1 cellular context compared by ENCODE assay signal in the genomic region with DNA sequence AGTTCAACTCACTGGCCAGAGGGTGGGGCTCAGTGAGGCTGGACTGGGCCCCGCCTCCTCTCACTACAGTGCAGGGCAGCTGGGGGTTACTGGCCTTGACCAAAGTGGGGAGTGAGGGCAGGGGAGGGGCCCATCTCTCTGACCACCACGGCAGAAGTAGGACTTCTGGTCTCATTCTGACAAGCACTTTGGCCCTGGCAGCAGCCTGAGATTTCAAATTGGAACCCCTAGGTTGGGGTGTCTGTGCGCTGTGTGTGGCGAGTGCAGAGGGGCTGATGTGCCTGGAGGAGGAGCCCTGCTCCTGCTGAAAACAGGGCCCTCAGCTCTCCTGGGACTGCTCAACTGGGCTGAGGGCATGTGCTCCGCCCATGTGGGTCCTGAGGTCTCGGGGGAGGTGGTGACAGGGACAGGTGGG.
A peak's percentile ranks its signal among the peaks of the same experiment; 100 is the strongest.
TF ChIP-seq lines count a peak whose summit lies in the region.

No MANE protein-coding gene starts in this region.

TF ChIP-seq in HepG2, 621 proteins besides CTCF, POLR2A, EP300 and RAD21 (continued from another document and continues in another):
- TF ChIP-seq, protein P1, sequence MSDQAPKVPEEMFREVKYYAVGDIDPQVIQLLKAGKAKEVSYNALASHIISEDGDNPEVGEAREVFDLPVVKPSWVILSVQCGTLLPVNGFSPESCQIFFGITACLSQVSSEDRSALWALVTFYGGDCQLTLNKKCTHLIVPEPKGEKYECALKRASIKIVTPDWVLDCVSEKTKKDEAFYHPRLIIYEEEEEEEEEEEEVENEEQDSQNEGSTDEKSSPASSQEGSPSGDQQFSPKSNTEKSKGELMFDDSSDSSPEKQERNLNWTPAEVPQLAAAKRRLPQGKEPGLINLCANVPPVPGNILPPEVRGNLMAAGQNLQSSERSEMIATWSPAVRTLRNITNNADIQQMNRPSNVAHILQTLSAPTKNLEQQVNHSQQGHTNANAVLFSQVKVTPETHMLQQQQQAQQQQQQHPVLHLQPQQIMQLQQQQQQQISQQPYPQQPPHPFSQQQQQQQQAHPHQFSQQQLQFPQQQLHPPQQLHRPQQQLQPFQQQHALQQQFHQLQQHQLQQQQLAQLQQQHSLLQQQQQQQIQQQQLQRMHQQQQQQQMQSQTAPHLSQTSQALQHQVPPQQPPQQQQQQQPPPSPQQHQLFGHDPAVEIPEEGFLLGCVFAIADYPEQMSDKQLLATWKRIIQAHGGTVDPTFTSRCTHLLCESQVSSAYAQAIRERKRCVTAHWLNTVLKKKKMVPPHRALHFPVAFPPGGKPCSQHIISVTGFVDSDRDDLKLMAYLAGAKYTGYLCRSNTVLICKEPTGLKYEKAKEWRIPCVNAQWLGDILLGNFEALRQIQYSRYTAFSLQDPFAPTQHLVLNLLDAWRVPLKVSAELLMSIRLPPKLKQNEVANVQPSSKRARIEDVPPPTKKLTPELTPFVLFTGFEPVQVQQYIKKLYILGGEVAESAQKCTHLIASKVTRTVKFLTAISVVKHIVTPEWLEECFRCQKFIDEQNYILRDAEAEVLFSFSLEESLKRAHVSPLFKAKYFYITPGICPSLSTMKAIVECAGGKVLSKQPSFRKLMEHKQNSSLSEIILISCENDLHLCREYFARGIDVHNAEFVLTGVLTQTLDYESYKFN (CRISPR knock-in tag; conservative IDR thresholded peaks at IDR 0.05) = peak; percentile 51; the same call in 1 of the 2 replicates
- TF ChIP-seq ZFP1 (CRISPR knock-in tag; IDR thresholded peaks at IDR 0.05) (no peak), ZNF775 (CRISPR knock-in tag; IDR thresholded peaks at IDR 0.05; ENCODE audit: borderline replicate concordance) (no peak), RARA (CRISPR knock-in tag; IDR thresholded peaks at IDR 0.05) (no peak), SKI (IDR thresholded peaks at IDR 0.05; ENCODE audit: partially characterized antibody) (no peak), ZNF749 (CRISPR knock-in tag; IDR thresholded peaks at IDR 0.05; ENCODE audit: borderline replicate concordance) (no peak), HNRNPH1 (optimal IDR thresholded peaks at IDR 0.05; ENCODE audit: low read depth, low read length) (no peak), ZNF891 (CRISPR knock-in tag; IDR thresholded peaks at IDR 0.05) (no peak), YY1 (IDR thresholded peaks at IDR 0.05; ENCODE audit: insufficient read depth, insufficient replicate concordance, low read depth, low read length) (no peak), PHF20 (CRISPR knock-in tag; IDR thresholded peaks at IDR 0.05) (0 out of 2 replicates have a peak, but pooled peaks have one; percentile 17), ZFP41 (CRISPR knock-in tag; IDR thresholded peaks at IDR 0.05; ENCODE audit: borderline replicate concordance) (no peak), MTA1 (CRISPR knock-in tag; IDR thresholded peaks at IDR 0.05; ENCODE audit: borderline replicate concordance) (peak; percentile 66; the same call in 1 of the 2 replicates), PPARG (CRISPR knock-in tag; conservative IDR thresholded peaks at IDR 0.05) (no peak), KDM5B (CRISPR knock-in tag; IDR thresholded peaks at IDR 0.05; ENCODE audit: borderline replicate concordance) (no peak), ZSCAN9 (CRISPR knock-in tag; IDR thresholded peaks at IDR 0.05; ENCODE audit: borderline replicate concordance) (no peak), TBL1XR1 (IDR thresholded peaks at IDR 0.05; ENCODE audit: borderline replicate concordance, low read length, partially characterized antibody) (no peak), POLR2AphosphoS5 (IDR thresholded peaks at IDR 0.05; ENCODE audit: low read depth, low read length) (no peak), GABPA (IDR thresholded peaks at IDR 0.05; ENCODE audit: low read depth, low read length) (no peak), GABPA (CRISPR knock-in tag; IDR thresholded peaks at IDR 0.05; ENCODE audit: low read depth) (no peak)
- TF ChIP-seq, protein P2, sequence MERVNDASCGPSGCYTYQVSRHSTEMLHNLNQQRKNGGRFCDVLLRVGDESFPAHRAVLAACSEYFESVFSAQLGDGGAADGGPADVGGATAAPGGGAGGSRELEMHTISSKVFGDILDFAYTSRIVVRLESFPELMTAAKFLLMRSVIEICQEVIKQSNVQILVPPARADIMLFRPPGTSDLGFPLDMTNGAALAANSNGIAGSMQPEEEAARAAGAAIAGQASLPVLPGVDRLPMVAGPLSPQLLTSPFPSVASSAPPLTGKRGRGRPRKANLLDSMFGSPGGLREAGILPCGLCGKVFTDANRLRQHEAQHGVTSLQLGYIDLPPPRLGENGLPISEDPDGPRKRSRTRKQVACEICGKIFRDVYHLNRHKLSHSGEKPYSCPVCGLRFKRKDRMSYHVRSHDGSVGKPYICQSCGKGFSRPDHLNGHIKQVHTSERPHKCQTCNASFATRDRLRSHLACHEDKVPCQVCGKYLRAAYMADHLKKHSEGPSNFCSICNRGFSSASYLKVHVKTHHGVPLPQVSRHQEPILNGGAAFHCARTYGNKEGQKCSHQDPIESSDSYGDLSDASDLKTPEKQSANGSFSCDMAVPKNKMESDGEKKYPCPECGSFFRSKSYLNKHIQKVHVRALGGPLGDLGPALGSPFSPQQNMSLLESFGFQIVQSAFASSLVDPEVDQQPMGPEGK (CRISPR knock-in tag; IDR thresholded peaks at IDR 0.05) = peak; percentile 82
- TF ChIP-seq, protein P3, sequence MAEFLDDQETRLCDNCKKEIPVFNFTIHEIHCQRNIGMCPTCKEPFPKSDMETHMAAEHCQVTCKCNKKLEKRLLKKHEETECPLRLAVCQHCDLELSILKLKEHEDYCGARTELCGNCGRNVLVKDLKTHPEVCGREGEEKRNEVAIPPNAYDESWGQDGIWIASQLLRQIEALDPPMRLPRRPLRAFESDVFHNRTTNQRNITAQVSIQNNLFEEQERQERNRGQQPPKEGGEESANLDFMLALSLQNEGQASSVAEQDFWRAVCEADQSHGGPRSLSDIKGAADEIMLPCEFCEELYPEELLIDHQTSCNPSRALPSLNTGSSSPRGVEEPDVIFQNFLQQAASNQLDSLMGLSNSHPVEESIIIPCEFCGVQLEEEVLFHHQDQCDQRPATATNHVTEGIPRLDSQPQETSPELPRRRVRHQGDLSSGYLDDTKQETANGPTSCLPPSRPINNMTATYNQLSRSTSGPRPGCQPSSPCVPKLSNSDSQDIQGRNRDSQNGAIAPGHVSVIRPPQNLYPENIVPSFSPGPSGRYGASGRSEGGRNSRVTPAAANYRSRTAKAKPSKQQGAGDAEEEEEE (CRISPR knock-in tag; IDR thresholded peaks at IDR 0.05; ENCODE audit: borderline replicate concordance) = no peak
- TF ChIP-seq, protein P4, sequence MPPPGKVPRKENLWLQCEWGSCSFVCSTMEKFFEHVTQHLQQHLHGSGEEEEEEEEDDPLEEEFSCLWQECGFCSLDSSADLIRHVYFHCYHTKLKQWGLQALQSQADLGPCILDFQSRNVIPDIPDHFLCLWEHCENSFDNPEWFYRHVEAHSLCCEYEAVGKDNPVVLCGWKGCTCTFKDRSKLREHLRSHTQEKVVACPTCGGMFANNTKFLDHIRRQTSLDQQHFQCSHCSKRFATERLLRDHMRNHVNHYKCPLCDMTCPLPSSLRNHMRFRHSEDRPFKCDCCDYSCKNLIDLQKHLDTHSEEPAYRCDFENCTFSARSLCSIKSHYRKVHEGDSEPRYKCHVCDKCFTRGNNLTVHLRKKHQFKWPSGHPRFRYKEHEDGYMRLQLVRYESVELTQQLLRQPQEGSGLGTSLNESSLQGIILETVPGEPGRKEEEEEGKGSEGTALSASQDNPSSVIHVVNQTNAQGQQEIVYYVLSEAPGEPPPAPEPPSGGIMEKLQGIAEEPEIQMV (CRISPR knock-in tag; IDR thresholded peaks at IDR 0.05; ENCODE audit: low read depth) = no peak
- TF ChIP-seq, protein P5, sequence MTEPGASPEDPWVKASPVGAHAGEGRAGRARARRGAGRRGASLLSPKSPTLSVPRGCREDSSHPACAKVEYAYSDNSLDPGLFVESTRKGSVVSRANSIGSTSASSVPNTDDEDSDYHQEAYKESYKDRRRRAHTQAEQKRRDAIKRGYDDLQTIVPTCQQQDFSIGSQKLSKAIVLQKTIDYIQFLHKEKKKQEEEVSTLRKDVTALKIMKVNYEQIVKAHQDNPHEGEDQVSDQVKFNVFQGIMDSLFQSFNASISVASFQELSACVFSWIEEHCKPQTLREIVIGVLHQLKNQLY (CRISPR knock-in tag; IDR thresholded peaks at IDR 0.05) = no peak
- TF ChIP-seq, protein P6, sequence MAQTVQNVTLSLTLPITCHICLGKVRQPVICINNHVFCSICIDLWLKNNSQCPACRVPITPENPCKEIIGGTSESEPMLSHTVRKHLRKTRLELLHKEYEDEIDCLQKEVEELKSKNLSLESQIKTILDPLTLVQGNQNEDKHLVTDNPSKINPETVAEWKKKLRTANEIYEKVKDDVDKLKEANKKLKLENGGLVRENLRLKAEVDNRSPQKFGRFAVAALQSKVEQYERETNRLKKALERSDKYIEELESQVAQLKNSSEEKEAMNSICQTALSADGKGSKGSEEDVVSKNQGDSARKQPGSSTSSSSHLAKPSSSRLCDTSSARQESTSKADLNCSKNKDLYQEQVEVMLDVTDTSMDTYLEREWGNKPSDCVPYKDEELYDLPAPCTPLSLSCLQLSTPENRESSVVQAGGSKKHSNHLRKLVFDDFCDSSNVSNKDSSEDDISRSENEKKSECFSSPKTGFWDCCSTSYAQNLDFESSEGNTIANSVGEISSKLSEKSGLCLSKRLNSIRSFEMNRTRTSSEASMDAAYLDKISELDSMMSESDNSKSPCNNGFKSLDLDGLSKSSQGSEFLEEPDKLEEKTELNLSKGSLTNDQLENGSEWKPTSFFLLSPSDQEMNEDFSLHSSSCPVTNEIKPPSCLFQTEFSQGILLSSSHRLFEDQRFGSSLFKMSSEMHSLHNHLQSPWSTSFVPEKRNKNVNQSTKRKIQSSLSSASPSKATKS (CRISPR knock-in tag; IDR thresholded peaks at IDR 0.05) = no peak
- TF ChIP-seq, protein P7, sequence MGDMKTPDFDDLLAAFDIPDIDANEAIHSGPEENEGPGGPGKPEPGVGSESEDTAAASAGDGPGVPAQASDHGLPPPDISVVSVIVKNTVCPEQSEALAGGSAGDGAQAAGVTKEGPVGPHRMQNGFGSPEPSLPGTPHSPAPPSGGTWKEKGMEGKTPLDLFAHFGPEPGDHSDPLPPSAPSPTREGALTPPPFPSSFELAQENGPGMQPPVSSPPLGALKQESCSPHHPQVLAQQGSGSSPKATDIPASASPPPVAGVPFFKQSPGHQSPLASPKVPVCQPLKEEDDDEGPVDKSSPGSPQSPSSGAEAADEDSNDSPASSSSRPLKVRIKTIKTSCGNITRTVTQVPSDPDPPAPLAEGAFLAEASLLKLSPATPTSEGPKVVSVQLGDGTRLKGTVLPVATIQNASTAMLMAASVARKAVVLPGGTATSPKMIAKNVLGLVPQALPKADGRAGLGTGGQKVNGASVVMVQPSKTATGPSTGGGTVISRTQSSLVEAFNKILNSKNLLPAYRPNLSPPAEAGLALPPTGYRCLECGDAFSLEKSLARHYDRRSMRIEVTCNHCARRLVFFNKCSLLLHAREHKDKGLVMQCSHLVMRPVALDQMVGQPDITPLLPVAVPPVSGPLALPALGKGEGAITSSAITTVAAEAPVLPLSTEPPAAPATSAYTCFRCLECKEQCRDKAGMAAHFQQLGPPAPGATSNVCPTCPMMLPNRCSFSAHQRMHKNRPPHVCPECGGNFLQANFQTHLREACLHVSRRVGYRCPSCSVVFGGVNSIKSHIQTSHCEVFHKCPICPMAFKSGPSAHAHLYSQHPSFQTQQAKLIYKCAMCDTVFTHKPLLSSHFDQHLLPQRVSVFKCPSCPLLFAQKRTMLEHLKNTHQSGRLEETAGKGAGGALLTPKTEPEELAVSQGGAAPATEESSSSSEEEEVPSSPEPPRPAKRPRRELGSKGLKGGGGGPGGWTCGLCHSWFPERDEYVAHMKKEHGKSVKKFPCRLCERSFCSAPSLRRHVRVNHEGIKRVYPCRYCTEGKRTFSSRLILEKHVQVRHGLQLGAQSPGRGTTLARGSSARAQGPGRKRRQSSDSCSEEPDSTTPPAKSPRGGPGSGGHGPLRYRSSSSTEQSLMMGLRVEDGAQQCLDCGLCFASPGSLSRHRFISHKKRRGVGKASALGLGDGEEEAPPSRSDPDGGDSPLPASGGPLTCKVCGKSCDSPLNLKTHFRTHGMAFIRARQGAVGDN (CRISPR knock-in tag; IDR thresholded peaks at IDR 0.05) = peak; percentile 61
- TF ChIP-seq, protein P8, sequence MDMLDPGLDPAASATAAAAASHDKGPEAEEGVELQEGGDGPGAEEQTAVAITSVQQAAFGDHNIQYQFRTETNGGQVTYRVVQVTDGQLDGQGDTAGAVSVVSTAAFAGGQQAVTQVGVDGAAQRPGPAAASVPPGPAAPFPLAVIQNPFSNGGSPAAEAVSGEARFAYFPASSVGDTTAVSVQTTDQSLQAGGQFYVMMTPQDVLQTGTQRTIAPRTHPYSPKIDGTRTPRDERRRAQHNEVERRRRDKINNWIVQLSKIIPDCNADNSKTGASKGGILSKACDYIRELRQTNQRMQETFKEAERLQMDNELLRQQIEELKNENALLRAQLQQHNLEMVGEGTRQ (IDR thresholded peaks at IDR 0.05; ENCODE audit: low read depth, low read length) = no peak
- TF ChIP-seq, protein P8 (CRISPR knock-in tag; IDR thresholded peaks at IDR 0.05; ENCODE audit: borderline replicate concordance) = no peak
- TF ChIP-seq, protein P9, sequence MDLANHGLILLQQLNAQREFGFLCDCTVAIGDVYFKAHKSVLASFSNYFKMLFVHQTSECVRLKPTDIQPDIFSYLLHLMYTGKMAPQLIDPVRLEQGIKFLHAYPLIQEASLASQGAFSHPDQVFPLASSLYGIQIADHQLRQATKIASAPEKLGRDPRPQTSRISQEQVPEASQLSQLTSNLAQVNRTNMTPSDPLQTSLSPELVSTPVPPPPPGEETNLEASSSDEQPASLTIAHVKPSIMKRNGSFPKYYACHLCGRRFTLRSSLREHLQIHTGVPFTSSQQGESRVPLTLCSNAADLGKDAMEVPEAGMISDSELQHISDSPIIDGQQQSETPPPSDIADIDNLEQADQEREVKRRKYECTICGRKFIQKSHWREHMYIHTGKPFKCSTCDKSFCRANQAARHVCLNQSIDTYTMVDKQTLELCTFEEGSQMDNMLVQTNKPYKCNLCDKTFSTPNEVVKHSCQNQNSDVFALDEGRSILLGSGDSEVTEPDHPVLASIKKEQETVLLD (CRISPR knock-in tag; IDR thresholded peaks at IDR 0.05; ENCODE audit: low read depth) = no peak
- TF ChIP-seq, protein P10, sequence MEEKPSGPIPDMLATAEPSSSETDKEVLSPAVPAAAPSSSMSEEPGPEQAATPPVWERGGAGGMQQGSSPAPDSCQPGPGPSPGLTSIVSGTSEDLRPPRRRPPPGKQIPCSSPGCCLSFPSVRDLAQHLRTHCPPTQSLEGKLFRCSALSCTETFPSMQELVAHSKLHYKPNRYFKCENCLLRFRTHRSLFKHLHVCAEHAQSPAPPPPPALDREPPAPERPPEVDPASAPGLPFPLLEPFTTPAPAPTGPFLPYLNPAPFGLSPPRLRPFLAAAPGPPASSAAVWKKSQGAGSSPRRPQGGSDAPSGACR (CRISPR knock-in tag; IDR thresholded peaks at IDR 0.05) = no peak
- TF ChIP-seq, protein P11, sequence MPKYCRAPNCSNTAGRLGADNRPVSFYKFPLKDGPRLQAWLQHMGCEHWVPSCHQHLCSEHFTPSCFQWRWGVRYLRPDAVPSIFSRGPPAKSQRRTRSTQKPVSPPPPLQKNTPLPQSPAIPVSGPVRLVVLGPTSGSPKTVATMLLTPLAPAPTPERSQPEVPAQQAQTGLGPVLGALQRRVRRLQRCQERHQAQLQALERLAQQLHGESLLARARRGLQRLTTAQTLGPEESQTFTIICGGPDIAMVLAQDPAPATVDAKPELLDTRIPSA (CRISPR knock-in tag; IDR thresholded peaks at IDR 0.05; ENCODE audit: borderline replicate concordance) = no peak
- TF ChIP-seq, protein P12, sequence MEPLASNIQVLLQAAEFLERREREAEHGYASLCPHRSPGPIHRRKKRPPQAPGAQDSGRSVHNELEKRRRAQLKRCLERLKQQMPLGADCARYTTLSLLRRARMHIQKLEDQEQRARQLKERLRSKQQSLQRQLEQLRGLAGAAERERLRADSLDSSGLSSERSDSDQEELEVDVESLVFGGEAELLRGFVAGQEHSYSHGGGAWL (CRISPR knock-in tag; IDR thresholded peaks at IDR 0.05) = no peak
